19 cellular contexts compared by ENCODE assay signal in the genomic region with DNA sequence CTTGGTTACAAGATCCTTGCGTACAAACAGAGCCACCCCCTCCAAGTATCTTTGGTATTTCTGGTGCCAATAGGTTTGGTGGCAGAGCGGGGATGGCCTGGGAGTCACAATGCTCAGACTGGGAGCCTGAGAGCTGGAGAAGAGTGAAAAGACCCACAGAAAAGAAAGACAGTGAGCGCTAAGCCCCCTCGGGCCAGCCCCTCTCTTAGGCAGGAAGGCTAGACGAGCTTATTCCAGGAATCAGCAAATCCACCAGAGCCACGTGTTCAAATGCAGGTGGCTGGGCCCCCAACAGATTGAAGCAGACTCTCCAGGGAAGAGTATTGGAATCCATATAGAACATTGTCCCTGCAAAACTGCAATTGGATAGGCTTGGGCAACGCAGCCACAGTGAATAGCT. TPM values are rescaled to one million over a fixed set of nuclear protein-coding genes. Genes with fewer than 3 reads are reported as not detected.
DNase-seq lines count a peak whose midpoint lies in the region; ATAC-seq and TF ChIP-seq lines count a peak whose summit lies in the region.
"Had no signal": no experiment of that assay in that cellular context is flagged by ENCODE, and none has a peak within 500 bp of the region (broad histone marks: within the 10 kb centered on the region; RNA-seq: fewer than 3 reads in every experiment).

No MANE protein-coding gene starts in this region.

- TF ChIP-seq CTCF in GM10248 (IDR thresholded peaks at IDR 0.05; ENCODE audit: control extremely low read depth, extremely low read depth, low read depth, missing control alignments): no peak
- no peak for TF ChIP-seq CTCF in Peyer's patch (IDR thresholded peaks at IDR 0.05)

- intact Hi-C loops in activated CD4-positive, alpha-beta memory T cell treated with anti-CD3 and anti-CD28 coated beads for 36 hours (cut with micrococcal nuclease): no loop called here

- no peaks in the 10 kb centered on the region for H3K9me3 ChIP-seq in Peyer's patch
- H3K9me3 ChIP-seq: ascending aorta, HAP-1, lower lobe of right lung, suprapubic skin had no signal

- DNase-seq in stimulated activated naive CD8-positive, alpha-beta T cell treated with anti-CD3 and anti-CD28 coated beads, Interleukin-15, Interleukin-2, amounts not matched to agents 100 U/mL and 50 U/mL, for 24 hours: no peak
- DNase-seq in activated CD4-positive, alpha-beta memory T cell treated with anti-CD3 and anti-CD28 coated beads for 36 hours: no peak
- DNase-seq in immature natural killer cell: no peak
- DNase-seq in GM10248 (ENCODE audit: extremely low spot score): no peak
- no peak for DNase-seq in LoVo (ENCODE audit: low spot score)
- no peak for DNase-seq in dedifferentiated amniotic fluid mesenchymal stem cell (ENCODE audit: extremely low spot score)
- DNase-seq in Peyer's patch: no peak
- DNase-seq: activated CD4-positive, alpha-beta T cell treated with anti-CD3 and anti-CD28 coated beads for 48 hours; lower lobe of right lung; NCI-H1048; NCI-H2081 treated with DMSO at 0.1 percent for 48 hours; NCI-H524 treated with DMSO at 0.1 percent for 48 hours; stimulated activated CD4-positive, alpha-beta T cell treated with anti-CD3 and anti-CD28 coated beads, Interleukin-4, amount 100 ng/mL, for 1 hour; T-helper 9 cell had no signal

- H3K4me3 Mint-ChIP-seq in stimulated activated naive CD8-positive, alpha-beta T cell treated with anti-CD3 and anti-CD28 coated beads, Interleukin-15, Interleukin-2, amounts not matched to agents 100 ng/mL and 50 ng/mL, for 24 hours: no peak overlapping the region
- H3K4me3 Mint-ChIP-seq in activated CD4-positive, alpha-beta memory T cell treated with anti-CD3 and anti-CD28 coated beads for 36 hours: no peak overlapping the region
- peak overlapping the region; percentile 74 to 82 (median 77) for H3K4me3 Mint-ChIP-seq in immature natural killer cell

- peaks cover 65% of the 10 kb centered on the region for H3K4me1 Mint-ChIP-seq in stimulated activated naive CD8-positive, alpha-beta T cell treated with anti-CD3 and anti-CD28 coated beads, Interleukin-15, Interleukin-2, amounts not matched to agents 100 ng/mL and 50 ng/mL, for 24 hours (ENCODE audit: low read depth)
- peaks cover 25% of the 10 kb centered on the region for H3K4me1 Mint-ChIP-seq in activated CD4-positive, alpha-beta memory T cell treated with anti-CD3 and anti-CD28 coated beads for 36 hours (ENCODE audit: low read depth)
- H3K4me1 Mint-ChIP-seq in immature natural killer cell: peaks cover 78 to 87% of the 10 kb centered on the region in 2 donors

- H3K27me3 Mint-ChIP-seq in stimulated activated naive CD8-positive, alpha-beta T cell treated with anti-CD3 and anti-CD28 coated beads, Interleukin-15, Interleukin-2, amounts not matched to agents 100 ng/mL and 50 ng/mL, for 24 hours: peaks cover 10% of the 10 kb centered on the region
- peaks cover 23% of the 10 kb centered on the region for H3K27me3 Mint-ChIP-seq in activated CD4-positive, alpha-beta memory T cell treated with anti-CD3 and anti-CD28 coated beads for 36 hours
- peaks cover 6 to 32% (median 10%) of the 10 kb centered on the region in 3 donors for H3K27me3 Mint-ChIP-seq in immature natural killer cell (ENCODE audit: low read depth in 3 of 3)

- no peaks in the 10 kb centered on the region for H3K36me3 ChIP-seq in Peyer's patch
- H3K36me3 ChIP-seq: ascending aorta, HAP-1, lower lobe of right lung, suprapubic skin had no signal

- CTCF ChIA-PET in activated CD4-positive, alpha-beta memory T cell treated with anti-CD3 and anti-CD28 coated beads for 36 hours (lab: Charles Lee): interaction anchor here (1.7 to 2.4 kb wide), 2 partner anchors 21 to 76 kb away, joined by 5 to 9 read pairs; no protein-coding TSS in a partner anchor
- CTCF ChIA-PET in GM10248 (lab: Yijun Ruan, JAX): interaction anchor here (1.3 to 2.6 kb wide), 3 partner anchors 10 to 24 kb away, joined by 3 to 13 read pairs (median 4); no protein-coding TSS in a partner anchor

- peak overlapping the region; percentile 91 for H3K27ac Mint-ChIP-seq in stimulated activated naive CD8-positive, alpha-beta T cell treated with anti-CD3 and anti-CD28 coated beads, Interleukin-15, Interleukin-2, amounts not matched to agents 100 ng/mL and 50 ng/mL, for 24 hours
- peak overlapping the region; percentile 11 for H3K27ac Mint-ChIP-seq in activated CD4-positive, alpha-beta memory T cell treated with anti-CD3 and anti-CD28 coated beads for 36 hours
- H3K27ac Mint-ChIP-seq in immature natural killer cell: peak overlapping the region; percentile 95 to 98 (median 97)

- no peak overlapping the region for H3K4me3 ChIP-seq in Peyer's patch
- H3K4me3 ChIP-seq: ascending aorta, HAP-1, K562, lower lobe of right lung, suprapubic skin had no signal

- POLR2A ChIA-PET in activated CD4-positive, alpha-beta memory T cell treated with anti-CD3 and anti-CD28 coated beads for 36 hours (lab: Charles Lee): interaction anchor here (1.2 kb wide), 1 partner anchor 75 kb away, joined by 3 read pairs; no protein-coding TSS in a partner anchor
- POLR2A ChIA-PET in GM10248 (lab: Yijun Ruan, JAX): no interaction called here

- TF ChIP-seq POLR2A in Peyer's patch (IDR thresholded peaks at IDR 0.05): no peak

- H3K27ac ChIP-seq in Peyer's patch: peak overlapping the region in 2 of 4 donors; percentile 23 to 64
- H3K27ac ChIP-seq: ascending aorta, lower lobe of right lung, suprapubic skin had no signal

- H3K4me1 ChIP-seq in Peyer's patch: peaks cover 0 to 25% (median 9%) of the 10 kb centered on the region in 4 donors
- H3K4me1 ChIP-seq: HAP-1 had no signal

- H3K27me3 ChIP-seq in Peyer's patch: peaks cover 0 to 10% of the 10 kb centered on the region in 2 donors
- H3K27me3 ChIP-seq: ascending aorta had no signal

- no peaks in the 10 kb centered on the region for H3K9me3 Mint-ChIP-seq in stimulated activated naive CD8-positive, alpha-beta T cell treated with anti-CD3 and anti-CD28 coated beads, Interleukin-15, Interleukin-2, amounts not matched to agents 100 ng/mL and 50 ng/mL, for 24 hours
- no peaks in the 10 kb centered on the region for H3K9me3 Mint-ChIP-seq in activated CD4-positive, alpha-beta memory T cell treated with anti-CD3 and anti-CD28 coated beads for 36 hours
- H3K9me3 Mint-ChIP-seq in immature natural killer cell: peaks cover 0 to 1% (median 0%) of the 10 kb centered on the region in 6 donors

- H3K36me3 Mint-ChIP-seq in stimulated activated naive CD8-positive, alpha-beta T cell treated with anti-CD3 and anti-CD28 coated beads, Interleukin-15, Interleukin-2, amounts not matched to agents 100 ng/mL and 50 ng/mL, for 24 hours (ENCODE audit: low read depth): no peaks in the 10 kb centered on the region
- H3K36me3 Mint-ChIP-seq in activated CD4-positive, alpha-beta memory T cell treated with anti-CD3 and anti-CD28 coated beads for 36 hours: no peaks in the 10 kb centered on the region
- peaks cover 0 to 4% (median 3%) of the 10 kb centered on the region in 3 donors for H3K36me3 Mint-ChIP-seq in immature natural killer cell

- ATAC-seq in stimulated activated naive CD8-positive, alpha-beta T cell treated with anti-CD3 and anti-CD28 coated beads, Interleukin-15, Interleukin-2, amounts not matched to agents 100 U/mL and 50 U/mL, for 24 hours: no peak
- ATAC-seq: K562, lower lobe of right lung had no signal

RNA-seq across cellular contexts. Expression of a gene that starts 2.6 kb away (rescaled TPM):
- 10 to 100 TPM; 42.5 to 43.8 TPM for total RNA-seq in activated CD4-positive, alpha-beta memory T cell treated with anti-CD3 and anti-CD28 coated beads for 36 hours
- polyA plus RNA-seq in immature natural killer cell: 10 to 100 TPM in 2 of 3 donors, 1 to 10 TPM in 1; 9.0 to 40.5 (median 15.3) TPM
- 10 to 100 TPM; 13.7 to 59.4 (median 35.5) TPM for total RNA-seq in Peyer's patch

Comparison
In these comparisons a context has a peak if more than half of its experiments do, and no peak if none do; other contexts are left out.
1. H3K27ac Mint-ChIP-seq: peak in every context shown above with its lines; median percentile 97 in immature natural killer cell; 91 in stimulated activated naive CD8-positive, alpha-beta T cell treated with anti-CD3 and anti-CD28 coated beads, Interleukin-15, Interleukin-2, amounts not matched to agents 100 ng/mL and 50 ng/mL, for 24 hours; 11 in activated CD4-positive, alpha-beta memory T cell treated with anti-CD3 and anti-CD28 coated beads for 36 hours.
2. H3K4me3 Mint-ChIP-seq: peak in immature natural killer cell (5 of 5); none in stimulated activated naive CD8-positive, alpha-beta T cell treated with anti-CD3 and anti-CD28 coated beads, Interleukin-15, Interleukin-2, amounts not matched to agents 100 ng/mL and 50 ng/mL, for 24 hours (single experiment) and activated CD4-positive, alpha-beta memory T cell treated with anti-CD3 and anti-CD28 coated beads for 36 hours (single experiment).